In genomic region chr4:184596617-184597185, GRCh38 we compare ENCODE assay signal across 32 cellular contexts. TPM values are rescaled to one million over a fixed set of nuclear protein-coding genes. Genes with fewer than 3 reads are reported as not detected.
DNase-seq lines count a peak whose midpoint lies in the region; ATAC-seq and TF ChIP-seq lines count a peak whose summit lies in the region.
"Had no signal": no experiment of that assay in that cellular context is flagged by ENCODE, and none has a peak within 500 bp of the region (broad histone marks: within the 10 kb centered on the region; RNA-seq: fewer than 3 reads in every experiment).

No MANE protein-coding gene starts in this region.

- H3K27ac ChIP-seq in stomach, result peak overlapping the region; percentile 5 to 62 (median 58)
- no peak overlapping the region for H3K27ac ChIP-seq in dorsolateral prefrontal cortex
- H3K27ac ChIP-seq: ascending aorta, heart left ventricle, KMS-11, lower lobe of right lung, ovary, Peyer's patch, testis, vagina, WERI-Rb-1 had no signal

- ATAC-seq in mucosa of descending colon (peak; percentile 80), GM21825 (IDR thresholded peaks at IDR 0.05; ENCODE audit: unreplicated experiment) (no peak)
- ATAC-seq: GM23338; lower lobe of right lung; natural killer cell treated with Interleukin-12 subunit alpha and Interleukin-12 subunit beta and Interleukin-15 and Interleukin-18, amount 100 ng/mL, for 72 hours; stimulated activated naive B cell treated with anti-CD40 and anti-IgM and Interleukin-4, amounts not matched to agents 10 μg/mL and 1 μg/mL and 100 μg/mL, for 72 hours had no signal

- H3K4me1 ChIP-seq in mucosa of descending colon (ENCODE audit: low read depth) (no peaks in the 10 kb centered on the region), stomach (peaks cover 4 to 14% (median 9%) of the 10 kb centered on the region in 4 donors)
- H3K4me1 ChIP-seq: ascending aorta, lower lobe of right lung, Peyer's patch, testis, vagina had no signal

- H3K36me3 Mint-ChIP-seq in activated naive CD4-positive, alpha-beta T cell treated with anti-CD3 and anti-CD28 coated beads for 36 hours (ENCODE audit: low read depth), result no peaks in the 10 kb centered on the region
- H3K36me3 Mint-ChIP-seq: activated naive CD8-positive, alpha-beta T cell treated with anti-CD3 and anti-CD28 coated beads, Interleukin-2, amount 10 ng/mL, durations not matched to agents 7 days and 5 days; natural killer cell treated with Interleukin-12 subunit alpha and Interleukin-12 subunit beta and Interleukin-15 and Interleukin-18, amount 100 ng/mL, for 72 hours; stimulated activated naive B cell treated with anti-CD40 and anti-IgM and Interleukin-4, amounts not matched to agents 10 μg/mL and 1 μg/mL and 100 μg/mL, for 72 hours had no signal

- H3K9me3 ChIP-seq in mucosa of descending colon, result no peaks in the 10 kb centered on the region
- H3K9me3 ChIP-seq in stomach, result no peaks in the 10 kb centered on the region
- H3K9me3 ChIP-seq: ascending aorta, heart left ventricle, lower lobe of right lung, ovary, Peyer's patch, testis, vagina had no signal

- intact Hi-C loops in activated naive CD4-positive, alpha-beta T cell treated with anti-CD3 and anti-CD28 coated beads for 36 hours (cut with micrococcal nuclease), result no loop called here
- intact Hi-C loops in mucosa of descending colon (cut with DNase I, micrococcal nuclease) (no loop called here), stomach (cut with DNase I; ENCODE audit: low total_unique reads) (no loop called here), dorsolateral prefrontal cortex (cut with DNase I) (no loop called here)

- H3K4me3 ChIP-seq in mucosa of descending colon, result no peak overlapping the region
- H3K4me3 ChIP-seq in stomach, result no peak overlapping the region
- H3K4me3 ChIP-seq in dorsolateral prefrontal cortex, result no peak overlapping the region
- H3K4me3 ChIP-seq: ascending aorta, GM23338, heart left ventricle, lower lobe of right lung, ovary, Peyer's patch, testis, vagina had no signal

- peak overlapping the region; percentile 30 for H3K27ac Mint-ChIP-seq in activated naive CD4-positive, alpha-beta T cell treated with anti-CD3 and anti-CD28 coated beads for 36 hours
- H3K27ac Mint-ChIP-seq: activated CD4-positive, alpha-beta T cell treated with anti-CD3 and anti-CD28 coated beads, Interleukin-2, amount 10 ng/mL, durations not matched to agents 24 days and 14 days; activated naive CD8-positive, alpha-beta T cell treated with anti-CD3 and anti-CD28 coated beads, Interleukin-2, amount 10 ng/mL, durations not matched to agents 7 days and 5 days; activated T-cell treated with anti-CD3 and anti-CD28 coated beads, Interleukin-2, amount 50 U/mL, for 24 hours; GM23338; HFFc6; natural killer cell treated with Interleukin-12 subunit alpha and Interleukin-12 subunit beta and Interleukin-15 and Interleukin-18, amount 100 ng/mL, for 72 hours; stimulated activated naive B cell treated with anti-CD40 and anti-IgM and Interleukin-4, amounts not matched to agents 10 μg/mL and 1 μg/mL and 100 μg/mL, for 72 hours had no signal

- TF ChIP-seq CTCF in mucosa of descending colon (IDR thresholded peaks at IDR 0.05), result no peak
- TF ChIP-seq CTCF in stomach (IDR thresholded peaks at IDR 0.05), result no peak
- no peak for TF ChIP-seq CTCF in dorsolateral prefrontal cortex (IDR thresholded peaks at IDR 0.05 in 54 of 56, conservative IDR thresholded peaks at IDR 0.05 in 2 of 56; ENCODE audit: low read depth in 1 of 56, partially characterized antibody in 56 of 56)

- no peak for TF ChIP-seq POLR2A in stomach (IDR thresholded peaks at IDR 0.05)

- peaks cover 13% of the 10 kb centered on the region for H3K4me1 Mint-ChIP-seq in activated naive CD4-positive, alpha-beta T cell treated with anti-CD3 and anti-CD28 coated beads for 36 hours (ENCODE audit: low read depth)
- H3K4me1 Mint-ChIP-seq: GM23338; stimulated activated naive B cell treated with anti-CD40 and anti-IgM and Interleukin-4, amounts not matched to agents 10 μg/mL and 1 μg/mL and 100 μg/mL, for 72 hours had no signal

- 32 to 53% (median 35%) methylated on average over 5 of the region's 5 CpGs for WGBS in stomach, 5 donors

- no peaks in the 10 kb centered on the region for H3K36me3 ChIP-seq in mucosa of descending colon (ENCODE audit: low read depth)
- no peaks in the 10 kb centered on the region for H3K36me3 ChIP-seq in stomach
- H3K36me3 ChIP-seq: ascending aorta, heart left ventricle, lower lobe of right lung, ovary, Peyer's patch, vagina, WERI-Rb-1 had no signal

- H3K9me3 Mint-ChIP-seq in activated naive CD4-positive, alpha-beta T cell treated with anti-CD3 and anti-CD28 coated beads for 36 hours, result no peaks in the 10 kb centered on the region
- H3K9me3 Mint-ChIP-seq: activated naive CD8-positive, alpha-beta T cell treated with anti-CD3 and anti-CD28 coated beads, Interleukin-2, amount 10 ng/mL, durations not matched to agents 7 days and 5 days; activated T-cell treated with anti-CD3 and anti-CD28 coated beads, Interleukin-2, amount 50 U/mL, for 24 hours; GM23338; HFFc6; natural killer cell treated with Interleukin-12 subunit alpha and Interleukin-12 subunit beta and Interleukin-15 and Interleukin-18, amount 100 ng/mL, for 72 hours; stimulated activated naive B cell treated with anti-CD40 and anti-IgM and Interleukin-4, amounts not matched to agents 10 μg/mL and 1 μg/mL and 100 μg/mL, for 72 hours had no signal

- H3K27me3 ChIP-seq in stomach (no peaks in the 10 kb centered on the region), dorsolateral prefrontal cortex (no peaks in the 10 kb centered on the region)
- H3K27me3 ChIP-seq: ascending aorta, heart left ventricle, ovary, Peyer's patch, testis, vagina had no signal

- no peaks in the 10 kb centered on the region for H3K27me3 Mint-ChIP-seq in activated naive CD4-positive, alpha-beta T cell treated with anti-CD3 and anti-CD28 coated beads for 36 hours (ENCODE audit: low read depth)
- H3K27me3 Mint-ChIP-seq: activated naive CD8-positive, alpha-beta T cell treated with anti-CD3 and anti-CD28 coated beads, Interleukin-2, amount 10 ng/mL, durations not matched to agents 7 days and 5 days had no signal

- TF ChIP-seq EP300 in stomach (IDR thresholded peaks at IDR 0.05), result no peak

- CTCF ChIA-PET in activated naive CD4-positive, alpha-beta T cell treated with anti-CD3 and anti-CD28 coated beads for 36 hours (lab: Charles Lee), result interaction anchor here (0.7 kb wide), 2 partner anchors 12 to 29 kb away, joined by 4 to 5 read pairs; no protein-coding TSS in a partner anchor

- no peak for DNase-seq in activated naive CD4-positive, alpha-beta T cell treated with anti-CD3 and anti-CD28 coated beads for 36 hours
- no peak for DNase-seq in activated naive CD4-positive, alpha-beta T cell treated with anti-CD3 and anti-CD28 coated beads, Interleukin-2, amount 50 U/mL, for 16 hours
- peak; percentile 44 for DNase-seq in dermis blood vessel endothelial cell
- DNase-seq in mucosa of descending colon, result no peak
- DNase-seq in stomach, result peak; percentile 61
- DNase-seq in dorsolateral prefrontal cortex, result no peak
- DNase-seq in globus pallidus (ENCODE audit: low spot score), result no peak
- DNase-seq: activated CD4-positive, alpha-beta T cell treated with anti-CD3 and anti-CD28 coated beads, Interleukin-2, amount 10 ng/mL, durations not matched to agents 24 days and 14 days; activated effector memory CD4-positive, alpha-beta T cell treated with anti-CD3 and anti-CD28 coated beads, Interleukin-2, amount 50 U/mL, for 16 hours; activated naive CD8-positive, alpha-beta T cell treated with anti-CD3 and anti-CD28 coated beads, Interleukin-2, amount 10 ng/mL, durations not matched to agents 7 days and 5 days; activated T-cell treated with anti-CD3 and anti-CD28 coated beads, Interleukin-2, amount 50 U/mL, for 24 hours; cortex of kidney; foreskin fibroblast; heart left ventricle; HFFc6; lower lobe of right lung; NCI-H1417 treated with DMSO at 0.1 percent for 48 hours; NCI-H2081; NCI-H2227 treated with DMSO at 0.1 percent for 48 hours; NCI-H69; ovary; Peyer's patch; stimulated activated naive B cell treated with anti-CD40 and anti-IgM and Interleukin-4, amounts not matched to agents 10 μg/mL and 1 μg/mL and 100 μg/mL, for 72 hours; T1000; testis; WERI-Rb-1 had no signal

- no peak overlapping the region for H3K4me3 Mint-ChIP-seq in activated naive CD4-positive, alpha-beta T cell treated with anti-CD3 and anti-CD28 coated beads for 36 hours
- H3K4me3 Mint-ChIP-seq: activated CD4-positive, alpha-beta T cell treated with anti-CD3 and anti-CD28 coated beads, Interleukin-2, amount 10 ng/mL, durations not matched to agents 24 days and 14 days; activated naive CD8-positive, alpha-beta T cell treated with anti-CD3 and anti-CD28 coated beads, Interleukin-2, amount 10 ng/mL, durations not matched to agents 7 days and 5 days; activated T-cell treated with anti-CD3 and anti-CD28 coated beads, Interleukin-2, amount 50 U/mL, for 24 hours; GM23338; HFFc6; natural killer cell treated with Interleukin-12 subunit alpha and Interleukin-12 subunit beta and Interleukin-15 and Interleukin-18, amount 100 ng/mL, for 72 hours; stimulated activated naive B cell treated with anti-CD40 and anti-IgM and Interleukin-4, amounts not matched to agents 10 μg/mL and 1 μg/mL and 100 μg/mL, for 72 hours had no signal

RNA-seq across cellular contexts. Expression of gene CASP3, which starts 52.5 kb away (rescaled TPM):
- 10 to 100 TPM; 27.5 to 27.9 TPM for total RNA-seq in activated naive CD4-positive, alpha-beta T cell treated with anti-CD3 and anti-CD28 coated beads for 36 hours
- total RNA-seq in dermis blood vessel endothelial cell (59.9 and 65.3 TPM in 2 replicates), mucosa of descending colon (10 to 100 TPM; 29.7 to 48.6 (median 37.8) TPM), stomach (10 to 100 TPM; 12.5 to 52.5 (median 18.8) TPM), dorsolateral prefrontal cortex (10 to 100 TPM in 108 of 120 experiments, 1 to 10 TPM in 12; 6.4 to 17.2 (median 12.2) TPM)
- polyA plus RNA-seq in stomach, result 10 to 100 TPM; 12.7 to 27.3 (median 18.7) TPM

RNA-seq across cellular contexts. Expression of gene PRIMPOL, which starts 52.8 kb away (rescaled TPM):
- 10 to 100 TPM; 17.9 to 18.1 TPM for total RNA-seq in activated naive CD4-positive, alpha-beta T cell treated with anti-CD3 and anti-CD28 coated beads for 36 hours
- total RNA-seq in dermis blood vessel endothelial cell (15.8 and 16.8 TPM in 2 replicates), mucosa of descending colon (10 to 100 TPM; 17.1 to 22.5 (median 21.7) TPM), stomach (10 to 100 TPM; 14.8 to 88.8 (median 32.4) TPM), dorsolateral prefrontal cortex (10 to 100 TPM in 118 of 120 experiments, 1 to 10 TPM in 2; 9.5 to 30.5 (median 17.5) TPM)
- 10 to 100 TPM; 11.5 to 20.2 (median 12.8) TPM for polyA plus RNA-seq in stomach

Comparison
In these comparisons a context has a peak if more than half of its experiments do, and no peak if none do; other contexts are left out.
1. DNase-seq: peak in dermis blood vessel endothelial cell (single experiment) and stomach (single experiment); none in activated naive CD4-positive, alpha-beta T cell treated with anti-CD3 and anti-CD28 coated beads for 36 hours (single experiment), activated naive CD4-positive, alpha-beta T cell treated with anti-CD3 and anti-CD28 coated beads, Interleukin-2, amount 50 U/mL, for 16 hours (single experiment), mucosa of descending colon (0 of 3), dorsolateral prefrontal cortex (0 of 10) and globus pallidus (single experiment).
2. H3K27ac ChIP-seq: peak in stomach (5 of 5); none in dorsolateral prefrontal cortex (0 of 59).